28 cellular contexts compared by ENCODE assay signal in the genomic region with DNA sequence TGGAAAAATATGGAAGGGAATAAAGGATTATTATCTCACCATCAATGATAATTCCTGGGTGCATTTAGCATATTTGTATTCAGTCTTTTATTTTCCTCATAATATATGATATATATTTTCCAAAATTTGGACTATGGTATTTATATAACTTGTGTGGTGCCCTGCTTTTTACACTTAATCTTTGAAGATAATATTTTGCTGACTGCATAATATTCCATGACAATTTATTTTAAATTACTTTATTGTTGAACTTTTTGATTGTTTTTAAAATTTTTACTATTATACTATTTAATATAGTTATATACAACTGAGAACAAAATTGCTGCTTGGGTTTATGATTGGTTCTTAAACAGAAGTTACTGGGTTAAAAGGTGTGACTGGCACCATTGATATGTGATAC.
"Had no signal": no experiment of that assay in that cellular context is flagged by ENCODE, and none has a peak within 500 bp of the region (broad histone marks: within the 10 kb centered on the region; RNA-seq: fewer than 3 reads in every experiment).

No MANE protein-coding gene starts in this region.

- H3K9me3 Mint-ChIP-seq: stimulated activated naive CD8-positive, alpha-beta T cell treated with anti-CD3 and anti-CD28 coated beads, Interleukin-15, amount 100 ng/mL, for 72 hours; stimulated activated naive CD8-positive, alpha-beta T cell treated with anti-CD3 and anti-CD28 coated beads, Interleukin-15, Interleukin-2, amounts not matched to agents 100 ng/mL and 50 ng/mL, for 24 hours; type B pancreatic cell had no signal

- H3K36me3 Mint-ChIP-seq: stimulated activated effector memory CD8-positive, alpha-beta T cell treated with anti-CD3 and anti-CD28 coated beads, Interleukin-12 subunit alpha, Interleukin-12 subunit beta, amount 100 ng/mL, for 72 hours; stimulated activated naive B cell treated with anti-CD40 and anti-IgM and Interleukin-4, amounts not matched to agents 10 μg/mL and 1 μg/mL and 100 μg/mL, for 72 hours; type B pancreatic cell had no signal

- H3K27me3 Mint-ChIP-seq: stimulated activated naive B cell treated with anti-CD40 and anti-IgM and Interleukin-4, amounts not matched to agents 10 μg/mL and 1 μg/mL and 100 μg/mL, for 72 hours; stimulated activated naive CD8-positive, alpha-beta T cell treated with anti-CD3 and anti-CD28 coated beads, Interleukin-15, amount 100 ng/mL, for 72 hours; type B pancreatic cell had no signal

- H3K4me1 Mint-ChIP-seq: stimulated activated effector memory CD8-positive, alpha-beta T cell treated with anti-CD3 and anti-CD28 coated beads, Interleukin-12 subunit alpha, Interleukin-12 subunit beta, amount 100 ng/mL, for 72 hours; stimulated activated naive B cell treated with anti-CD40 and anti-IgM and Interleukin-4, amounts not matched to agents 10 μg/mL and 1 μg/mL and 100 μg/mL, for 72 hours; stimulated activated naive CD8-positive, alpha-beta T cell treated with anti-CD3 and anti-CD28 coated beads, Interleukin-15, amount 100 ng/mL, for 72 hours had no signal

- DNase-seq: stimulated activated CD4-positive, alpha-beta T cell treated with anti-CD3 and anti-CD28 coated beads, Interleukin-2, amount 100 ng/mL, for 48 hours; stimulated activated CD4-positive, alpha-beta T cell treated with anti-CD3 and anti-CD28 coated beads, Interleukin-4, amount 100 ng/mL, for 1 hour; stimulated activated CD4-positive, alpha-beta T cell treated with anti-CD3 and anti-CD28 coated beads, Interleukin-4, amount 100 ng/mL, for 24 hours; stimulated activated CD4-positive, alpha-beta T cell treated with anti-CD3 and anti-CD28 coated beads, Interleukin-4, amount 100 ng/mL, for 4 hours; stimulated activated CD8-positive, alpha-beta memory T cell treated with anti-CD3 and anti-CD28 coated beads, Interleukin-4, amount 100 ng/mL, for 48 hours; stimulated activated naive B cell treated with anti-CD40 and anti-IgM and Interleukin-4, amounts not matched to agents 10 μg/mL and 1 μg/mL and 100 μg/mL, for 72 hours; stimulated activated naive CD4-positive, alpha-beta T cell; stimulated activated naive CD4-positive, alpha-beta T cell treated with Interleukin-2 at 50 U/mL for 16 hours; stimulated activated naive CD8-positive, alpha-beta T cell treated with anti-CD3 and anti-CD28 coated beads, Interleukin-15, amount 100 ng/mL, for 72 hours; stimulated activated naive CD8-positive, alpha-beta T cell treated with anti-CD3 and anti-CD28 coated beads, Interleukin-15, Interleukin-2, amounts not matched to agents 100 U/mL and 50 U/mL, for 24 hours; stomach; substantia nigra; testis; thyroid gland; tibial artery; transverse colon; trophoblast cell; upper lobe of left lung; upper lobe of right lung; uterus had no signal

- ATAC-seq: stimulated activated effector memory CD8-positive, alpha-beta T cell treated with anti-CD3 and anti-CD28 coated beads, Interleukin-12 subunit alpha, Interleukin-12 subunit beta, amount 100 ng/mL, for 72 hours; stimulated activated naive B cell treated with anti-CD40 and anti-IgM and Interleukin-4, amounts not matched to agents 10 μg/mL and 1 μg/mL and 100 μg/mL, for 72 hours; stimulated activated naive CD8-positive, alpha-beta T cell treated with anti-CD3 and anti-CD28 coated beads, Interleukin-15, amount 100 ng/mL, for 72 hours; stimulated activated naive CD8-positive, alpha-beta T cell treated with anti-CD3 and anti-CD28 coated beads, Interleukin-15, Interleukin-2, amounts not matched to agents 100 U/mL and 50 U/mL, for 24 hours; upper lobe of right lung had no signal

- FAIRE-seq: urothelium cell line had no signal

- H3K27ac ChIP-seq: stomach, suprapubic skin, testis, thoracic aorta, thyroid gland, tibial artery, tibial nerve, transverse colon, upper lobe of left lung, upper lobe of right lung, uterus, vagina had no signal

- H3K9me3 ChIP-seq: stomach, suprapubic skin, testis, thoracic aorta, thyroid gland, tibial artery, tibial nerve, transverse colon, upper lobe of left lung, upper lobe of right lung, uterus, vagina had no signal

- H3K27ac Mint-ChIP-seq: stimulated activated effector memory CD8-positive, alpha-beta T cell treated with anti-CD3 and anti-CD28 coated beads, Interleukin-12 subunit alpha, Interleukin-12 subunit beta, amount 100 ng/mL, for 72 hours; stimulated activated naive B cell treated with anti-CD40 and anti-IgM and Interleukin-4, amounts not matched to agents 10 μg/mL and 1 μg/mL and 100 μg/mL, for 72 hours; stimulated activated naive CD8-positive, alpha-beta T cell treated with anti-CD3 and anti-CD28 coated beads, Interleukin-15, amount 100 ng/mL, for 72 hours; stimulated activated naive CD8-positive, alpha-beta T cell treated with anti-CD3 and anti-CD28 coated beads, Interleukin-15, Interleukin-2, amounts not matched to agents 100 ng/mL and 50 ng/mL, for 24 hours; type B pancreatic cell had no signal

- H3K27me3 ChIP-seq: stomach, suprapubic skin, testis, thyroid gland, tibial artery, tibial nerve, transverse colon, upper lobe of left lung, upper lobe of right lung, uterus, vagina had no signal

- H3K36me3 ChIP-seq: stomach, suprapubic skin, thoracic aorta, thyroid gland, tibial artery, tibial nerve, transverse colon, upper lobe of left lung, upper lobe of right lung, uterus, vagina had no signal

- H3K4me3 Mint-ChIP-seq: stimulated activated effector memory CD8-positive, alpha-beta T cell treated with anti-CD3 and anti-CD28 coated beads, Interleukin-12 subunit alpha, Interleukin-12 subunit beta, amount 100 ng/mL, for 72 hours; stimulated activated naive B cell treated with anti-CD40 and anti-IgM and Interleukin-4, amounts not matched to agents 10 μg/mL and 1 μg/mL and 100 μg/mL, for 72 hours; stimulated activated naive CD8-positive, alpha-beta T cell treated with anti-CD3 and anti-CD28 coated beads, Interleukin-15, amount 100 ng/mL, for 72 hours; stimulated activated naive CD8-positive, alpha-beta T cell treated with anti-CD3 and anti-CD28 coated beads, Interleukin-15, Interleukin-2, amounts not matched to agents 100 ng/mL and 50 ng/mL, for 24 hours; type B pancreatic cell had no signal

- H3K4me3 ChIP-seq: stomach, suprapubic skin, testis, thoracic aorta, thyroid gland, tibial artery, tibial nerve, transverse colon, upper lobe of left lung, upper lobe of right lung, uterus, vagina had no signal

- H3K4me1 ChIP-seq: stomach, suprapubic skin, testis, thyroid gland, tibial artery, tibial nerve, transverse colon, upper lobe of left lung, upper lobe of right lung, uterus, vagina had no signal
